ENCODE assay signal across 22 cellular contexts in the genomic region with DNA sequence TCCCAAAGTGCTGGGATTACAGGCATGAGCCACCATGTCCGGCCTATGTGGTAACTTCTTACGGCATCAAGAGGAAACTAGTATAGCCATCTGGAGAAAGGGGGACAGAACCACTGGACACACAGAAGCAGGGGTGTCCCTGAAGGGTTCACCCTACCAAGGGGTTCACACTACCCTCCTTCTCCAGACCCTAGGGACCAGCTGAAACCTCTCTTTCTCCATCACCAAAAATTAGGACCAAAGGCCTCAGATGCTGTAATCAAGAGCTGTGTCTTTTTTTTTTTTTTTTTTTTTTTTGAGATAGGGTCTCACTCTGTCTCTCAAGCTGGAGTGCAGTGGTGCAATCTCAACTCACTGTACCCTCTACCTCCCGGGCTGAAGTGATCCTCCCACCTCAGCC.
"Had no signal": no experiment of that assay in that cellular context is flagged by ENCODE, and none has a peak within 500 bp of the region (broad histone marks: within the 10 kb centered on the region; RNA-seq: fewer than 3 reads in every experiment).

No MANE protein-coding gene starts in this region.

- H3K4me3 ChIP-seq: left lung, lung, pancreas, testis, upper lobe of left lung had no signal

- H3K36me3 Mint-ChIP-seq: activated CD8-positive, alpha-beta memory T cell treated with anti-CD3 and anti-CD28 coated beads, Interleukin-2, amount 10 ng/mL, durations not matched to agents 7 days and 5 days; activated naive CD8-positive, alpha-beta T cell; immature natural killer cell; natural killer cell; stimulated activated naive B cell treated with anti-CD40 and anti-IgM and Interleukin-4, amounts not matched to agents 10 μg/mL and 1 μg/mL and 100 μg/mL, for 72 hours had no signal

- H3K9me3 Mint-ChIP-seq: activated CD4-positive, alpha-beta T cell treated with anti-CD3 and anti-CD28 coated beads, Interleukin-2, amount 10 ng/mL, durations not matched to agents 7 days and 5 days; activated CD8-positive, alpha-beta T cell treated with anti-CD3 and anti-CD28 coated beads for 36 hours; activated T-helper 1 cell treated with anti-CD3 and anti-CD28 coated beads, Interleukin-12 subunit alpha, Interleukin-12 subunit beta, Interleukin-2, Interleukin-4 antibody, amounts not matched to agents 30 ng/mL and 10 ng/mL and 1 ng/mL, durations not matched to agents 14 hours and 24 hours and 36 hours; immature natural killer cell; natural killer cell; stimulated activated naive B cell treated with anti-CD40 and anti-IgM and Interleukin-4, amounts not matched to agents 10 μg/mL and 1 μg/mL and 100 μg/mL, for 72 hours had no signal

- H3K27me3 Mint-ChIP-seq: activated CD4-positive, alpha-beta T cell treated with anti-CD3 and anti-CD28 coated beads, Interleukin-2, amount 10 ng/mL, durations not matched to agents 7 days and 5 days; activated CD8-positive, alpha-beta memory T cell treated with anti-CD3 and anti-CD28 coated beads, Interleukin-2, amount 10 ng/mL, durations not matched to agents 7 days and 5 days; activated CD8-positive, alpha-beta T cell treated with anti-CD3 and anti-CD28 coated beads for 36 hours; activated naive CD8-positive, alpha-beta T cell; stimulated activated naive B cell treated with anti-CD40 and anti-IgM and Interleukin-4, amounts not matched to agents 10 μg/mL and 1 μg/mL and 100 μg/mL, for 72 hours had no signal

- H3K27ac Mint-ChIP-seq: activated CD4-positive, alpha-beta T cell treated with anti-CD3 and anti-CD28 coated beads, Interleukin-2, amount 10 ng/mL, durations not matched to agents 7 days and 5 days; activated CD8-positive, alpha-beta memory T cell treated with anti-CD3 and anti-CD28 coated beads, Interleukin-2, amount 10 ng/mL, durations not matched to agents 7 days and 5 days; activated CD8-positive, alpha-beta T cell treated with anti-CD3 and anti-CD28 coated beads for 36 hours; activated naive CD8-positive, alpha-beta T cell; activated T-helper 1 cell treated with anti-CD3 and anti-CD28 coated beads, Interleukin-12 subunit alpha, Interleukin-12 subunit beta, Interleukin-2, Interleukin-4 antibody, amounts not matched to agents 30 ng/mL and 10 ng/mL and 1 ng/mL, durations not matched to agents 14 hours and 24 hours and 36 hours; immature natural killer cell; natural killer cell; stimulated activated naive B cell treated with anti-CD40 and anti-IgM and Interleukin-4, amounts not matched to agents 10 μg/mL and 1 μg/mL and 100 μg/mL, for 72 hours had no signal

- H3K27ac ChIP-seq: foreskin keratinocyte, testis, WERI-Rb-1 had no signal

- DNase-seq: activated CD4-positive, alpha-beta T cell treated with anti-CD3 and anti-CD28 coated beads, Interleukin-2, amount 10 ng/mL, durations not matched to agents 7 days and 5 days; activated CD4-positive, CD25-positive, alpha-beta regulatory T cell treated with anti-CD3 and anti-CD28 coated beads, Interleukin-2, amount 50 U/mL, for 72 hours; activated CD8-positive, alpha-beta memory T cell treated with anti-CD3 and anti-CD28 coated beads, Interleukin-2, amount 10 ng/mL, durations not matched to agents 7 days and 5 days; activated CD8-positive, alpha-beta T cell treated with anti-CD3 and anti-CD28 coated beads for 36 hours; activated T-cell treated with anti-CD3 and anti-CD28 coated beads for 4 hours; immature natural killer cell; kidney glomerular epithelial cell; midbrain; natural killer cell; stimulated activated CD4-positive, alpha-beta T cell treated with anti-CD3 and anti-CD28 coated beads, Interleukin-2, amount 100 ng/mL, for 48 hours; stimulated activated CD8-positive, alpha-beta memory T cell treated with anti-CD3 and anti-CD28 coated beads, Interleukin-4, amount 100 ng/mL, for 48 hours; stimulated activated naive B cell treated with anti-CD40 and anti-IgM and Interleukin-4, amounts not matched to agents 10 μg/mL and 1 μg/mL and 100 μg/mL, for 72 hours; T-helper 1 cell; testis; upper lobe of left lung; WERI-Rb-1 had no signal

- H3K27me3 ChIP-seq: foreskin keratinocyte, left lung, pancreas, testis, upper lobe of left lung had no signal

- H3K4me3 Mint-ChIP-seq: activated CD4-positive, alpha-beta T cell treated with anti-CD3 and anti-CD28 coated beads, Interleukin-2, amount 10 ng/mL, durations not matched to agents 7 days and 5 days; activated CD8-positive, alpha-beta memory T cell treated with anti-CD3 and anti-CD28 coated beads, Interleukin-2, amount 10 ng/mL, durations not matched to agents 7 days and 5 days; activated CD8-positive, alpha-beta T cell treated with anti-CD3 and anti-CD28 coated beads for 36 hours; activated naive CD8-positive, alpha-beta T cell; activated T-helper 1 cell treated with anti-CD3 and anti-CD28 coated beads, Interleukin-12 subunit alpha, Interleukin-12 subunit beta, Interleukin-2, Interleukin-4 antibody, amounts not matched to agents 30 ng/mL and 10 ng/mL and 1 ng/mL, durations not matched to agents 14 hours and 24 hours and 36 hours; immature natural killer cell; natural killer cell; stimulated activated naive B cell treated with anti-CD40 and anti-IgM and Interleukin-4, amounts not matched to agents 10 μg/mL and 1 μg/mL and 100 μg/mL, for 72 hours had no signal

- H3K9me3 ChIP-seq: left lung, pancreas, testis, upper lobe of left lung had no signal

- H3K4me1 Mint-ChIP-seq: activated CD4-positive, alpha-beta T cell treated with anti-CD3 and anti-CD28 coated beads, Interleukin-2, amount 10 ng/mL, durations not matched to agents 7 days and 5 days; activated CD8-positive, alpha-beta memory T cell treated with anti-CD3 and anti-CD28 coated beads, Interleukin-2, amount 10 ng/mL, durations not matched to agents 7 days and 5 days had no signal

- H3K36me3 ChIP-seq: left lung, pancreas, upper lobe of left lung, WERI-Rb-1 had no signal

- H3K4me1 ChIP-seq: foreskin keratinocyte had no signal
